In genomic region chrX:74613350-74614192, GRCh38 we compare ENCODE assay signal across 8 cellular contexts. TPM values are rescaled to one million over a fixed set of nuclear protein-coding genes. Genes with fewer than 3 reads are reported as not detected.
A peak's percentile ranks its signal among the peaks of the same experiment; 100 is the strongest.
DNase-seq lines count a peak whose midpoint lies in the region; ATAC-seq, FAIRE-seq and TF ChIP-seq lines count a peak whose summit lies in the region.

No MANE protein-coding gene starts in this region.

- peak; percentile 13 for DNase-seq in DMS 273 treated with DMSO at 0.1 percent for 48 hours (lab: John Stamatoyannopoulos, UW)
- DNase-seq in brain microvascular endothelial cell = peak; percentile 6
- DNase-seq in kidney = peak; percentile 41
- peak; percentile 11 for DNase-seq in stimulated activated naive CD8-positive, alpha-beta T cell treated with anti-CD3 and anti-CD28 coated beads, Interleukin-15, Interleukin-2, amounts not matched to agents 100 U/mL and 50 U/mL, for 24 hours
- DNase-seq in GM20000 (ENCODE audit: low spot score) = no peak

- peaks cover 68% of the 10 kb centered on the region for H3K79me2 ChIP-seq in OCI-LY3 (ENCODE audit: low read length)

- H3K9ac ChIP-seq in OCI-LY3 (ENCODE audit: low read length) = peak overlapping the region; percentile 91
- peak overlapping the region; percentile 49 to 91 for H3K9ac ChIP-seq in kidney (ENCODE audit: low read length in 2 of 2)

- peaks cover 15% of the 10 kb centered on the region for H4K20me1 ChIP-seq in OCI-LY3 (ENCODE audit: insufficient read depth, low read length)

- no peak overlapping the region for H2AFZ ChIP-seq in OCI-LY3 (ENCODE audit: low read depth, low read length)

- peak overlapping the region; percentile 93 for H3K4me3 ChIP-seq in OCI-LY3 (ENCODE audit: low read length)
- H3K4me3 ChIP-seq in brain microvascular endothelial cell (ENCODE audit: low read depth, low read length) = peak overlapping the region; percentile 84
- H3K4me3 ChIP-seq in kidney (ENCODE audit: low read length in 2 of 2) = peak overlapping the region; percentile 79 to 87

- TF ChIP-seq CTCF in OCI-LY3 (IDR thresholded peaks at IDR 0.05; ENCODE audit: low read depth, low read length) = no peak
- no peak for TF ChIP-seq CTCF in brain microvascular endothelial cell (IDR thresholded peaks at IDR 0.05; ENCODE audit: low read depth, low read length, missing control alignments)
- no peak for TF ChIP-seq CTCF in kidney (IDR thresholded peaks at IDR 0.05; ENCODE audit: borderline replicate concordance, extremely low read depth, insufficient read depth)
- TF ChIP-seq CTCF in GM20000 (IDR thresholded peaks at IDR 0.05; ENCODE audit: extremely low read depth, missing control alignments) = no peak

- no peaks in the 10 kb centered on the region for H3K9me3 ChIP-seq in OCI-LY3 (ENCODE audit: insufficient read depth, low read length)
- H3K9me3 ChIP-seq in kidney (ENCODE audit: control insufficient read depth in 1 of 2, low read length in 2 of 2) = no peaks in the 10 kb centered on the region

- H3K4me1 ChIP-seq in OCI-LY3 (ENCODE audit: low read length) = peaks cover 8% of the 10 kb centered on the region
- no peaks in the 10 kb centered on the region for H3K4me1 ChIP-seq in kidney (ENCODE audit: control insufficient read depth in 1 of 2, insufficient read depth in 1 of 2, low read depth in 1 of 2, low read length in 2 of 2)

- H3K27ac ChIP-seq in OCI-LY3 (ENCODE audit: low read length) (peak overlapping the region; percentile 85), brain microvascular endothelial cell (peak overlapping the region; percentile 99), kidney (ENCODE audit: low read depth in 2 of 2, low read length in 2 of 2) (peak overlapping the region; percentile 96 to 97)

- H3K27me3 ChIP-seq in OCI-LY3 (ENCODE audit: low read depth, low read length) (no peaks in the 10 kb centered on the region), brain microvascular endothelial cell (replicated peaks) (no peaks in the 10 kb centered on the region)

- ATAC-seq in HG03354 (IDR thresholded peaks at IDR 0.05; ENCODE audit: poor library complexity, severe bottlenecking, unreplicated experiment) (peak; percentile 1), GM19351 (IDR thresholded peaks at IDR 0.05; ENCODE audit: unreplicated experiment) (no peak)
- ATAC-seq in stimulated activated naive CD8-positive, alpha-beta T cell treated with anti-CD3 and anti-CD28 coated beads, Interleukin-15, Interleukin-2, amounts not matched to agents 100 U/mL and 50 U/mL, for 24 hours = no peak

- H3K36me3 ChIP-seq in OCI-LY3 (replicated peaks; ENCODE audit: low read depth, low read length) = peaks cover 11% of the 10 kb centered on the region
- H3K36me3 ChIP-seq in brain microvascular endothelial cell (replicated peaks) = peaks cover 3% of the 10 kb centered on the region
- H3K36me3 ChIP-seq in kidney (ENCODE audit: control insufficient read depth in 1 of 2, insufficient read depth in 2 of 2, low read length in 2 of 2) = no peaks in the 10 kb centered on the region

- in situ Hi-C loops in brain microvascular endothelial cell (cut with HindIII; ENCODE audit: low pct_ligation_motif_present, low sequenced_read_pairs) = no loop called here

- no peak for FAIRE-seq in kidney (lab: Jason Lieb, UNC)

- H3K4me2 ChIP-seq in OCI-LY3 (ENCODE audit: low read length) = peak overlapping the region; percentile 89

- intact Hi-C loops in kidney (cut with DNase I) = no loop called here

RNA-seq across cellular contexts. Expression of gene RLIM, which starts 0.9 kb away (rescaled TPM):
- total RNA-seq in kidney = 42.7 TPM
- 6.8 TPM for polyA plus RNA-seq in kidney (ENCODE audit: insufficient read depth, low read depth, low replicate concordance)
